In genomic region chr2:96821113-96821512, GRCh38 we compare ENCODE assay signal across 19 cellular contexts. TPM values are rescaled to one million over a fixed set of nuclear protein-coding genes. Genes with fewer than 3 reads are reported as not detected.
DNase-seq lines count a peak whose midpoint lies in the region; ATAC-seq and TF ChIP-seq lines count a peak whose summit lies in the region.
"Had no signal": no experiment of that assay in that cellular context is flagged by ENCODE, and none has a peak within 500 bp of the region (broad histone marks: within the 10 kb centered on the region; RNA-seq: fewer than 3 reads in every experiment).

No MANE protein-coding gene starts in this region.

- no peaks in the 10 kb centered on the region for H3F3A ChIP-seq in DOHH2 (ENCODE audit: control insufficient read depth, insufficient read depth)

- peaks cover 28% of the 10 kb centered on the region for H4K20me1 ChIP-seq in DOHH2 (ENCODE audit: control insufficient read depth, insufficient read depth, low read depth, low read length)

- no peak overlapping the region for H3K4me3 Mint-ChIP-seq in activated CD8-positive, alpha-beta T cell treated with anti-CD3 and anti-CD28 coated beads for 36 hours
- no peak overlapping the region for H3K4me3 Mint-ChIP-seq in activated CD8-positive, alpha-beta T cell treated with anti-CD3 and anti-CD28 coated beads, Interleukin-2, amount 10 ng/mL, durations not matched to agents 7 days and 5 days
- peak overlapping the region; percentile 36 for H3K4me3 Mint-ChIP-seq in central memory CD8-positive, alpha-beta T cell
- H3K4me3 Mint-ChIP-seq in progenitor cell of endocrine pancreas (ENCODE audit: low read depth), result peak overlapping the region; percentile 35
- no peak overlapping the region for H3K4me3 Mint-ChIP-seq in activated CD4-positive, alpha-beta memory T cell treated with anti-CD3 and anti-CD28 coated beads for 36 hours
- H3K4me3 Mint-ChIP-seq: CD14-positive monocyte had no signal

- POLR2A ChIA-PET in activated CD8-positive, alpha-beta T cell treated with anti-CD3 and anti-CD28 coated beads for 36 hours (lab: Charles Lee), result interaction anchor here (0.6 to 1.8 kb wide), 6 partner anchors 13 to 391 kb away, joined by 3 to 5 read pairs (median 4); partner anchors contain the start of gene ANKRD39
- POLR2A ChIA-PET in activated CD8-positive, alpha-beta T cell treated with anti-CD3 and anti-CD28 coated beads, Interleukin-2, amount 10 ng/mL, durations not matched to agents 7 days and 5 days (lab: Charles Lee), result interaction anchor here (1.6 to 1.8 kb wide), 2 partner anchors 17 to 18 kb away, joined by 3 to 5 read pairs; no protein-coding TSS in a partner anchor
- POLR2A ChIA-PET in activated CD4-positive, alpha-beta memory T cell treated with anti-CD3 and anti-CD28 coated beads for 36 hours (lab: Charles Lee), result no interaction called here

- intact Hi-C loops in activated CD8-positive, alpha-beta T cell treated with anti-CD3 and anti-CD28 coated beads for 36 hours (cut with micrococcal nuclease), result no loop called here
- intact Hi-C loops in activated CD4-positive, alpha-beta memory T cell treated with anti-CD3 and anti-CD28 coated beads for 36 hours (cut with micrococcal nuclease), result no loop called here

- H3K36me3 ChIP-seq in DOHH2 (ENCODE audit: control insufficient read depth, low read length), result peaks cover 64% of the 10 kb centered on the region
- peaks cover 0 to 32% (median 0%) of the 10 kb centered on the region in 3 donors for H3K36me3 ChIP-seq in Peyer's patch
- H3K36me3 ChIP-seq: prostate gland, uterus had no signal

- CTCF ChIA-PET in activated CD8-positive, alpha-beta T cell treated with anti-CD3 and anti-CD28 coated beads for 36 hours (lab: Charles Lee), result interaction anchor here (0.8 to 7.0 kb wide), 3 partner anchors 36 to 135 kb away, joined by 3 to 40 read pairs (median 3); partner anchors contain the start of gene ANKRD39
- CTCF ChIA-PET in activated CD8-positive, alpha-beta T cell treated with anti-CD3 and anti-CD28 coated beads, Interleukin-2, amount 10 ng/mL, durations not matched to agents 7 days and 5 days (lab: Charles Lee), result interaction anchor here (0.7 to 3.9 kb wide), 5 partner anchors 11 to 292 kb away, joined by 3 to 13 read pairs (median 7); partner anchors contain the start of genes ANKRD36, ANKRD39 and CNNM4
- CTCF ChIA-PET in activated CD4-positive, alpha-beta memory T cell treated with anti-CD3 and anti-CD28 coated beads for 36 hours (lab: Charles Lee), result interaction anchor here (0.9 kb wide), 1 partner anchor 142 kb away, joined by 3 read pairs; no protein-coding TSS in a partner anchor

- no peaks in the 10 kb centered on the region for H3K9me2 ChIP-seq in DOHH2 (replicated peaks; ENCODE audit: control insufficient read depth, low read length)

- peaks cover 80% of the 10 kb centered on the region for H3K79me2 ChIP-seq in DOHH2 (ENCODE audit: control insufficient read depth, low read length)

- H3K9me3 Mint-ChIP-seq in activated CD8-positive, alpha-beta T cell treated with anti-CD3 and anti-CD28 coated beads for 36 hours, result no peaks in the 10 kb centered on the region
- H3K9me3 Mint-ChIP-seq in activated CD8-positive, alpha-beta T cell treated with anti-CD3 and anti-CD28 coated beads, Interleukin-2, amount 10 ng/mL, durations not matched to agents 7 days and 5 days (ENCODE audit: insufficient read depth), result no peaks in the 10 kb centered on the region
- H3K9me3 Mint-ChIP-seq in central memory CD8-positive, alpha-beta T cell, result no peaks in the 10 kb centered on the region
- H3K9me3 Mint-ChIP-seq in progenitor cell of endocrine pancreas (ENCODE audit: low read depth), result no peaks in the 10 kb centered on the region
- H3K9me3 Mint-ChIP-seq in activated CD4-positive, alpha-beta memory T cell treated with anti-CD3 and anti-CD28 coated beads for 36 hours, result no peaks in the 10 kb centered on the region
- H3K9me3 Mint-ChIP-seq: CD14-positive monocyte, naive B cell had no signal

- H3K27ac ChIP-seq in DOHH2 (ENCODE audit: low read depth, low read length) (no peak overlapping the region), Peyer's patch (peak overlapping the region in 2 of 4 donors; percentile 28 to 42)
- H3K27ac ChIP-seq: prostate gland, uterus had no signal

- 0 out of 2 replicates have a peak overlapping the region, but pooled peaks have one; percentile 92 for H3K4me2 ChIP-seq in DOHH2 (ENCODE audit: low read length)

- TF ChIP-seq POLR2A in Peyer's patch (IDR thresholded peaks at IDR 0.05), result no peak

- H3K27ac Mint-ChIP-seq in activated CD8-positive, alpha-beta T cell treated with anti-CD3 and anti-CD28 coated beads for 36 hours, result peak overlapping the region; percentile 1
- no peak overlapping the region for H3K27ac Mint-ChIP-seq in activated CD8-positive, alpha-beta T cell treated with anti-CD3 and anti-CD28 coated beads, Interleukin-2, amount 10 ng/mL, durations not matched to agents 7 days and 5 days
- peak overlapping the region; percentile 91 for H3K27ac Mint-ChIP-seq in central memory CD8-positive, alpha-beta T cell (ENCODE audit: low read depth)
- peak overlapping the region; percentile 59 for H3K27ac Mint-ChIP-seq in progenitor cell of endocrine pancreas
- H3K27ac Mint-ChIP-seq in activated CD4-positive, alpha-beta memory T cell treated with anti-CD3 and anti-CD28 coated beads for 36 hours, result no peak overlapping the region

- H3K4me3 ChIP-seq in DOHH2 (ENCODE audit: low read length) (no peak overlapping the region), Peyer's patch (no peak overlapping the region)
- H3K4me3 ChIP-seq: prostate gland, uterus had no signal

- H3K27me3 ChIP-seq in DOHH2 (ENCODE audit: control insufficient read depth, low read length) (no peaks in the 10 kb centered on the region), Peyer's patch (no peaks in the 10 kb centered on the region)
- H3K27me3 ChIP-seq: uterus had no signal

- peaks cover 41% of the 10 kb centered on the region for H3K4me1 Mint-ChIP-seq in activated CD8-positive, alpha-beta T cell treated with anti-CD3 and anti-CD28 coated beads for 36 hours (ENCODE audit: low read depth)
- peaks cover 41% of the 10 kb centered on the region for H3K4me1 Mint-ChIP-seq in activated CD8-positive, alpha-beta T cell treated with anti-CD3 and anti-CD28 coated beads, Interleukin-2, amount 10 ng/mL, durations not matched to agents 7 days and 5 days (ENCODE audit: low read depth)
- H3K4me1 Mint-ChIP-seq in central memory CD8-positive, alpha-beta T cell, result peaks cover 44% of the 10 kb centered on the region
- H3K4me1 Mint-ChIP-seq in progenitor cell of endocrine pancreas (ENCODE audit: low read depth), result peaks cover 57% of the 10 kb centered on the region
- H3K4me1 Mint-ChIP-seq in activated CD4-positive, alpha-beta memory T cell treated with anti-CD3 and anti-CD28 coated beads for 36 hours (ENCODE audit: low read depth), result peaks cover 48% of the 10 kb centered on the region

- no peak for DNase-seq in activated CD8-positive, alpha-beta T cell treated with anti-CD3 and anti-CD28 coated beads for 36 hours
- no peak for DNase-seq in activated CD8-positive, alpha-beta T cell treated with anti-CD3 and anti-CD28 coated beads, Interleukin-2, amount 10 ng/mL, durations not matched to agents 7 days and 5 days
- DNase-seq in central memory CD8-positive, alpha-beta T cell (ENCODE audit: low spot score in 2 of 2), result no peak
- DNase-seq in progenitor cell of endocrine pancreas (ENCODE audit: low spot score, unreplicated experiment) (no peak), Peyer's patch (no peak)
- no peak for DNase-seq in activated CD4-positive, alpha-beta memory T cell treated with anti-CD3 and anti-CD28 coated beads for 36 hours
- DNase-seq: activated CD4-positive, alpha-beta T cell treated with anti-CD3 and anti-CD28 coated beads, Interleukin-2, amount 50 U/mL, for 1 hour; activated T-cell treated with anti-CD3 and anti-CD28 coated beads, Interleukin-2, amount 50 U/mL, for 48 hours; dermis blood vessel endothelial cell; DMS79; naive B cell; NCI-H187 treated with DMSO at 0.1 percent for 48 hours; NCI-H524 treated with DMSO at 0.1 percent for 48 hours; stimulated activated CD4-positive, alpha-beta T cell treated with anti-CD3 and anti-CD28 coated beads, Interleukin-4, amount 100 ng/mL, for 24 hours; uterus had no signal

- peaks cover 12% of the 10 kb centered on the region for H3K36me3 Mint-ChIP-seq in activated CD8-positive, alpha-beta T cell treated with anti-CD3 and anti-CD28 coated beads for 36 hours (ENCODE audit: low read depth)
- peaks cover 48% of the 10 kb centered on the region for H3K36me3 Mint-ChIP-seq in activated CD8-positive, alpha-beta T cell treated with anti-CD3 and anti-CD28 coated beads, Interleukin-2, amount 10 ng/mL, durations not matched to agents 7 days and 5 days (ENCODE audit: low read depth)
- H3K36me3 Mint-ChIP-seq in central memory CD8-positive, alpha-beta T cell (ENCODE audit: insufficient read depth), result peaks cover 22% of the 10 kb centered on the region
- H3K36me3 Mint-ChIP-seq in progenitor cell of endocrine pancreas (ENCODE audit: insufficient read depth), result peaks cover 13% of the 10 kb centered on the region
- H3K36me3 Mint-ChIP-seq in activated CD4-positive, alpha-beta memory T cell treated with anti-CD3 and anti-CD28 coated beads for 36 hours, result peaks cover 11% of the 10 kb centered on the region

- no peak for TF ChIP-seq CTCF in activated CD8-positive, alpha-beta T cell treated with anti-CD3 and anti-CD28 coated beads for 36 hours (IDR thresholded peaks at IDR 0.05)
- TF ChIP-seq CTCF in DOHH2 (IDR thresholded peaks at IDR 0.05; ENCODE audit: low read depth, low read length, poor library complexity, severe bottlenecking) (no peak), progenitor cell of endocrine pancreas (IDR thresholded peaks at IDR 0.05; ENCODE audit: unreplicated experiment) (no peak), Peyer's patch (IDR thresholded peaks at IDR 0.05) (no peak)

- H3K9me3 ChIP-seq in DOHH2 (ENCODE audit: control insufficient read depth, insufficient read depth, low read length) (no peaks in the 10 kb centered on the region), Peyer's patch (no peaks in the 10 kb centered on the region)
- H3K9me3 ChIP-seq: prostate gland, uterus had no signal

- H3K27me3 Mint-ChIP-seq in activated CD8-positive, alpha-beta T cell treated with anti-CD3 and anti-CD28 coated beads for 36 hours, result no peaks in the 10 kb centered on the region
- H3K27me3 Mint-ChIP-seq in activated CD8-positive, alpha-beta T cell treated with anti-CD3 and anti-CD28 coated beads, Interleukin-2, amount 10 ng/mL, durations not matched to agents 7 days and 5 days (ENCODE audit: low read depth), result no peaks in the 10 kb centered on the region
- no peaks in the 10 kb centered on the region for H3K27me3 Mint-ChIP-seq in central memory CD8-positive, alpha-beta T cell
- H3K27me3 Mint-ChIP-seq in progenitor cell of endocrine pancreas, result no peaks in the 10 kb centered on the region
- H3K27me3 Mint-ChIP-seq in activated CD4-positive, alpha-beta memory T cell treated with anti-CD3 and anti-CD28 coated beads for 36 hours, result no peaks in the 10 kb centered on the region
- H3K27me3 Mint-ChIP-seq: naive B cell had no signal

- ATAC-seq in activated CD8-positive, alpha-beta T cell treated with anti-CD3 and anti-CD28 coated beads for 36 hours, result no peak
- no peak for ATAC-seq in activated CD8-positive, alpha-beta T cell treated with anti-CD3 and anti-CD28 coated beads, Interleukin-2, amount 10 ng/mL, durations not matched to agents 7 days and 5 days
- no peak for ATAC-seq in central memory CD8-positive, alpha-beta T cell (replicated peaks; ENCODE audit: extremely low read depth, poor library complexity, severe bottlenecking)
- ATAC-seq in GM19023 (IDR thresholded peaks at IDR 0.05; ENCODE audit: unreplicated experiment), result no peak

- H3K4me1 ChIP-seq in DOHH2 (ENCODE audit: control insufficient read depth, low read length) (peaks cover 40% of the 10 kb centered on the region), Peyer's patch (peaks cover 8 to 62% (median 29%) of the 10 kb centered on the region in 4 donors)

RNA-seq across cellular contexts. Expression of gene CNNM3, which starts 5.0 kb away (rescaled TPM):
- 10 to 100 TPM; 15.8 to 19.3 TPM for total RNA-seq in activated CD8-positive, alpha-beta T cell treated with anti-CD3 and anti-CD28 coated beads for 36 hours
- 10 to 100 TPM; 28.1 to 29.9 TPM for total RNA-seq in activated CD8-positive, alpha-beta T cell treated with anti-CD3 and anti-CD28 coated beads, Interleukin-2, amount 10 ng/mL, durations not matched to agents 7 days and 5 days
- total RNA-seq in progenitor cell of endocrine pancreas (48.4 and 54.0 TPM in 2 replicates), Peyer's patch (100 to 1,000 TPM in 1 of 4 donors, 10 to 100 TPM in 3; 29.8 to 108 (median 44.8) TPM)
- 10 to 100 TPM; 16.3 to 22.2 TPM for total RNA-seq in activated CD4-positive, alpha-beta memory T cell treated with anti-CD3 and anti-CD28 coated beads for 36 hours

RNA-seq across cellular contexts. Expression of gene ANKRD23, which starts 22.7 kb away (rescaled TPM):
- total RNA-seq in activated CD8-positive, alpha-beta T cell treated with anti-CD3 and anti-CD28 coated beads for 36 hours, result 1 to 10 TPM; 5.3 to 5.7 TPM
- 10 to 100 TPM; 12.6 to 17.2 TPM for total RNA-seq in activated CD8-positive, alpha-beta T cell treated with anti-CD3 and anti-CD28 coated beads, Interleukin-2, amount 10 ng/mL, durations not matched to agents 7 days and 5 days
- 6.1 and 8.3 TPM in 2 replicates for total RNA-seq in progenitor cell of endocrine pancreas
- total RNA-seq in Peyer's patch, result 10 to 100 TPM in 2 of 4 donors, 1 to 10 TPM in 2; 7.4 to 14.0 (median 8.9) TPM
- total RNA-seq in activated CD4-positive, alpha-beta memory T cell treated with anti-CD3 and anti-CD28 coated beads for 36 hours, result 1 to 10 TPM; 5.8 to 7.6 TPM

RNA-seq across cellular contexts. Expression of gene ANKRD39, which starts 36.7 kb away (rescaled TPM):
- 10 to 100 TPM; 22.6 TPM for total RNA-seq in activated CD8-positive, alpha-beta T cell treated with anti-CD3 and anti-CD28 coated beads for 36 hours
- total RNA-seq in activated CD8-positive, alpha-beta T cell treated with anti-CD3 and anti-CD28 coated beads, Interleukin-2, amount 10 ng/mL, durations not matched to agents 7 days and 5 days, result 10 to 100 TPM; 35.4 to 36.7 TPM
- 16.1 and 17.4 TPM in 2 replicates for total RNA-seq in progenitor cell of endocrine pancreas
- 10 to 100 TPM in 3 of 4 donors, 1 to 10 TPM in 1; 5.8 to 17.3 (median 15.4) TPM for total RNA-seq in Peyer's patch
- total RNA-seq in activated CD4-positive, alpha-beta memory T cell treated with anti-CD3 and anti-CD28 coated beads for 36 hours, result 10 to 100 TPM; 29.0 to 35.1 TPM

RNA-seq across cellular contexts. Expression of gene SEMA4C, which starts 48.8 kb away (rescaled TPM):
- total RNA-seq in activated CD8-positive, alpha-beta T cell treated with anti-CD3 and anti-CD28 coated beads for 36 hours, result 10 to 100 TPM; 10.4 to 12.4 TPM
- 10 to 100 TPM; 21.0 to 24.5 TPM for total RNA-seq in activated CD8-positive, alpha-beta T cell treated with anti-CD3 and anti-CD28 coated beads, Interleukin-2, amount 10 ng/mL, durations not matched to agents 7 days and 5 days
- total RNA-seq in progenitor cell of endocrine pancreas (74.8 and 75.0 TPM in 2 replicates), Peyer's patch (10 to 100 TPM in 3 of 4 donors, 1 to 10 TPM in 1; 4.2 to 19.0 (median 13.9) TPM)
- total RNA-seq in activated CD4-positive, alpha-beta memory T cell treated with anti-CD3 and anti-CD28 coated beads for 36 hours, result 10 to 100 TPM; 13.9 to 18.8 TPM

Comparison
In these comparisons a context has a peak if more than half of its experiments do, and no peak if none do; other contexts are left out.
1. H3K27ac Mint-ChIP-seq: peak in activated CD8-positive, alpha-beta T cell treated with anti-CD3 and anti-CD28 coated beads for 36 hours (single experiment), central memory CD8-positive, alpha-beta T cell (single experiment) and progenitor cell of endocrine pancreas (single experiment); none in activated CD8-positive, alpha-beta T cell treated with anti-CD3 and anti-CD28 coated beads, Interleukin-2, amount 10 ng/mL, durations not matched to agents 7 days and 5 days (single experiment) and activated CD4-positive, alpha-beta memory T cell treated with anti-CD3 and anti-CD28 coated beads for 36 hours (single experiment).
2. H3K4me3 Mint-ChIP-seq: peak in central memory CD8-positive, alpha-beta T cell (single experiment) and progenitor cell of endocrine pancreas (single experiment); none in activated CD8-positive, alpha-beta T cell treated with anti-CD3 and anti-CD28 coated beads for 36 hours (single experiment), activated CD8-positive, alpha-beta T cell treated with anti-CD3 and anti-CD28 coated beads, Interleukin-2, amount 10 ng/mL, durations not matched to agents 7 days and 5 days (single experiment) and activated CD4-positive, alpha-beta memory T cell treated with anti-CD3 and anti-CD28 coated beads for 36 hours (single experiment).